1 cellular context compared by ENCODE assay signal in genomic region chr10:110782616-110783015, GRCh38.
TF ChIP-seq lines count a peak whose summit lies in the region.

No MANE protein-coding gene starts in this region.

TF ChIP-seq in K562, 482 proteins besides CTCF, POLR2A, EP300 and RAD21 (continued from another document):
- TF ChIP-seq PKNOX1 (IDR thresholded peaks at IDR 0.05), result peak; percentile 25; the same call in 1 of the 2 replicates
- TF ChIP-seq NR2C1 (IDR thresholded peaks at IDR 0.05), result 0 out of 2 replicates have a peak, but pooled peaks have one; percentile 45
- peak; percentile 75 for TF ChIP-seq NR2C1 (tag; IDR thresholded peaks at IDR 0.05)
- TF ChIP-seq ESRRA (IDR thresholded peaks at IDR 0.05; ENCODE audit: borderline replicate concordance, low read depth), result peak; percentile 50; the same call in 1 of the 2 replicates
- TF ChIP-seq SLC30A9 (CRISPR knock-in tag; IDR thresholded peaks at IDR 0.05), result no peak
